12 cellular contexts compared by ENCODE assay signal in the genomic region with DNA sequence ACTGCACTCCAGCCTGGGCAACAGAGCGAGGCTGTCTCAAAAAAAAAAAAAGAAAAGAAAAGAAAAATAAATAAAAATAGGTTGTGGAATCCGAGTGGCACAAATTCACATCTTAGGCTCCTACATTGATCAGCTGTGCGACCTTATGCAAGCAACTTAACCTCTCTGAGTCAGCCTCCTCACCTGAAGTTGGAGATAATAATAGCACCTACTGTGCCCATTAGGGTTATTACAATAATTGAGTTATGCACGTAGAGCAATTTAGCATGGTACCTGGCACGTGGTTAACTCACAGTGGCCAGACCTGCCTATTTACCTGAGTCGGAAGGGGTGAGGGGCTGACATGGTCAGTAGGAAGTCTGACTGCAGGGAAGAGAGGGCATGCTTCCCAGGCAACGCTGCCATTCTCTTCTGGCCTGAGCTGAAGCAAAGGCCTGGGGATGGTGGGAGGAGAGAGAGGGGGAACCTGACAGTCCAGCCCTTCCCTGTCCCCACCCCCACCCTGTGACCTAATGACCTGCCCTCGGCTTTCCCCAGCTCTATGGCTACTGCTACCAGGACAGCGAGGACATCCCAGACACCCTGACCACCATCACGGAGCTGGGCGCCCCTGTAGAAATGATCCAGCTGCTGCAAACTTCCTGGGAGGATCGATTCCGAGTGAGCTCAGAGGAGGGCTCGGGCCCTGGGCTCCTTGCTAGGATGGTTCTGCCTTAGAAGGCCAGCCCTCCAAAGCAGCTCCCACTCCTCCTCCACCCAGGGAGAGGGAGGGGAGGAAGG. TPM values are rescaled to one million over a fixed set of nuclear protein-coding genes. Genes with fewer than 3 reads are reported as not detected.
DNase-seq lines count a peak whose midpoint lies in the region; ATAC-seq and TF ChIP-seq lines count a peak whose summit lies in the region.
"Had no signal": no experiment of that assay in that cellular context is flagged by ENCODE, and none has a peak within 500 bp of the region (broad histone marks: within the 10 kb centered on the region; RNA-seq: fewer than 3 reads in every experiment).

No MANE protein-coding gene starts in this region.

- H3K27me3 ChIP-seq in HUES64 (ENCODE audit: insufficient read depth, low read length) (peaks cover 14% of the 10 kb centered on the region), esophagus muscularis mucosa (no peaks in the 10 kb centered on the region), mesenchymal stem cell (ENCODE audit: control insufficient read depth in 1 of 2, insufficient read depth in 1 of 2, low read length in 2 of 2) (no peaks in the 10 kb centered on the region), stomach (peaks cover 0 to 13% (median 4%) of the 10 kb centered on the region in 3 donors)

- no peak overlapping the region for H2AK5ac ChIP-seq in mesenchymal stem cell (ENCODE audit: low read length, severe bottlenecking)

- intact Hi-C loops in esophagus muscularis mucosa (cut with DNase I) (no loop called here), stomach (cut with DNase I; ENCODE audit: low total_unique reads) (no loop called here)

- H3K9me3 ChIP-seq in HUES64 (ENCODE audit: insufficient read depth, low read depth, low read length), result no peaks in the 10 kb centered on the region
- H3K9me3 ChIP-seq in esophagus muscularis mucosa, result no peaks in the 10 kb centered on the region
- H3K9me3 ChIP-seq in mesenchymal stem cell (ENCODE audit: control insufficient read depth, low read length), result no peaks in the 10 kb centered on the region
- no peaks in the 10 kb centered on the region for H3K9me3 ChIP-seq in stomach

- no peak overlapping the region for H3K4me2 ChIP-seq in mesenchymal stem cell (ENCODE audit: low read length, poor library complexity, severe bottlenecking)

- peak overlapping the region; percentile 48 for H2BK15ac ChIP-seq in mesenchymal stem cell (ENCODE audit: low read depth, poor library complexity, severe bottlenecking)

- H3K79me1 ChIP-seq in mesenchymal stem cell (replicated peaks; ENCODE audit: low read length, poor library complexity, severe bottlenecking), result peaks cover 42% of the 10 kb centered on the region

- H3K4me1 Mint-ChIP-seq in immature natural killer cell, result peaks cover 4 to 5% of the 10 kb centered on the region in 2 donors
- H3K4me1 Mint-ChIP-seq: activated T-helper 17 cell treated with anti-CD3 and anti-CD28 coated beads, Interleukin-2, amount 50 U/mL, for 72 hours had no signal

- peak overlapping the region; percentile 93 for H4K8ac ChIP-seq in mesenchymal stem cell (ENCODE audit: low read length)

- TF ChIP-seq POLR2A in esophagus muscularis mucosa (IDR thresholded peaks at IDR 0.05; ENCODE audit: low read depth), result no peak
- no peak for TF ChIP-seq POLR2A in stomach (IDR thresholded peaks at IDR 0.05)

- peak overlapping the region in 1 of 2 experiments; percentile 35 for H3K23ac ChIP-seq in mesenchymal stem cell (ENCODE audit: low read length in 2 of 2)

- TF ChIP-seq EP300 in esophagus muscularis mucosa (IDR thresholded peaks at IDR 0.05) (no peak), stomach (IDR thresholded peaks at IDR 0.05) (no peak)

- H2AFZ ChIP-seq in mesenchymal stem cell (ENCODE audit: low read depth, low read length), result no peak overlapping the region

- H3K9me3 Mint-ChIP-seq in immature natural killer cell, result no peaks in the 10 kb centered on the region
- H3K9me3 Mint-ChIP-seq: activated T-helper 17 cell treated with anti-CD3 and anti-CD28 coated beads, Interleukin-2, amount 50 U/mL, for 72 hours had no signal

- ATAC-seq in GM18907 (IDR thresholded peaks at IDR 0.05; ENCODE audit: unreplicated experiment), result no peak
- ATAC-seq: activated CD4-positive, CD25-positive, alpha-beta regulatory T cell treated with anti-CD3 and anti-CD28 coated beads, Interleukin-2, amount 50 U/mL, for 24 hours; activated T-helper 17 cell treated with anti-CD3 and anti-CD28 coated beads, Interleukin-2, amount 50 U/mL, for 72 hours had no signal

- H3K27me3 Mint-ChIP-seq in immature natural killer cell (ENCODE audit: low read depth in 3 of 3), result peaks cover 5 to 25% (median 7%) of the 10 kb centered on the region in 3 donors

- H3K4ac ChIP-seq in mesenchymal stem cell (ENCODE audit: low read depth in 1 of 2, low read length in 2 of 2), result peak overlapping the region; percentile 9 to 24

- H3K14ac ChIP-seq in mesenchymal stem cell (ENCODE audit: low read length in 2 of 2), result peak overlapping the region in 1 of 2 experiments; percentile 81

- H3K4me3 ChIP-seq in HUES64 (ENCODE audit: low read length) (no peak overlapping the region), esophagus muscularis mucosa (peak overlapping the region; percentile 77 to 95 (median 86)), mesenchymal stem cell (ENCODE audit: insufficient read depth in 1 of 2, low read depth in 1 of 2, low read length in 2 of 2) (peak overlapping the region in 1 of 2 experiments; percentile 20), stomach (peak overlapping the region in 2 of 4 donors; percentile 0 to 3)

- peak overlapping the region; percentile 59 to 91 for H2BK12ac ChIP-seq in mesenchymal stem cell (ENCODE audit: low read length in 2 of 2)

- 64% methylated on average over 14 of the region's 14 CpGs for WGBS in HUES64
- 55% methylated on average over 9 of the region's 14 CpGs for WGBS in esophagus muscularis mucosa
- WGBS in mesenchymal stem cell, result 32% methylated on average over 10 of the region's 14 CpGs
- WGBS in stomach, 5 donors, result 53 to 66% (median 63%) methylated on average over 11 to 14 of the region's 14 CpGs

- peaks cover 44% of the 10 kb centered on the region for H3K36me3 ChIP-seq in HUES64 (ENCODE audit: insufficient read depth, low read length)
- peaks cover 18 to 41% (median 34%) of the 10 kb centered on the region in 4 donors for H3K36me3 ChIP-seq in esophagus muscularis mucosa
- H3K36me3 ChIP-seq in mesenchymal stem cell (ENCODE audit: control insufficient read depth in 1 of 2, insufficient read depth in 2 of 2, low read depth in 1 of 2, low read length in 2 of 2), result peaks cover 42 to 43% of the 10 kb centered on the region in 2 experiments
- H3K36me3 ChIP-seq in stomach, result peaks cover 3 to 26% (median 18%) of the 10 kb centered on the region in 4 donors

- H3K9ac ChIP-seq in HUES64 (ENCODE audit: low read depth, low read length) (no peak overlapping the region), mesenchymal stem cell (ENCODE audit: low read length) (peak overlapping the region; percentile 50)

- TF ChIP-seq CTCF in esophagus muscularis mucosa (IDR thresholded peaks at IDR 0.05), result no peak
- no peak for TF ChIP-seq CTCF in stomach (IDR thresholded peaks at IDR 0.05)

- H3K4me1 ChIP-seq in HUES64 (ENCODE audit: insufficient read depth, low read length) (peaks cover 43% of the 10 kb centered on the region), esophagus muscularis mucosa (peaks cover 67 to 80% (median 75%) of the 10 kb centered on the region in 4 donors), mesenchymal stem cell (ENCODE audit: control insufficient read depth, insufficient read depth, low read depth, low read length) (peaks cover 48% of the 10 kb centered on the region), stomach (peaks cover 29 to 91% (median 66%) of the 10 kb centered on the region in 4 donors)

- no peaks in the 10 kb centered on the region for H3K36me3 Mint-ChIP-seq in immature natural killer cell

- H3K27ac ChIP-seq in HUES64 (ENCODE audit: low read depth, low read length) (peak overlapping the region; percentile 46), esophagus muscularis mucosa (replicated peaks in 1 of 4) (peak overlapping the region; percentile 90 to 97 (median 94)), mesenchymal stem cell (ENCODE audit: low read length, poor library complexity, severe bottlenecking) (no peak overlapping the region), stomach (peak overlapping the region; percentile 48 to 90 (median 84))

- H2BK5ac ChIP-seq in mesenchymal stem cell (ENCODE audit: low read depth, low read length, poor library complexity, severe bottlenecking), result no peak overlapping the region

- peak overlapping the region; percentile 85 for H4K91ac ChIP-seq in mesenchymal stem cell (ENCODE audit: low read length)

- DNase-seq in esophagus muscularis mucosa (ENCODE audit: extremely low spot score) (no peak), mesenchymal stem cell (peak; percentile 77), stomach (no peak), immature natural killer cell (no peak), HUDEP-2 (lab: John Stamatoyannopoulos, UW; ENCODE audit: unreplicated experiment in 76 of 76) (no peak)
- DNase-seq in stimulated activated naive CD4-positive, alpha-beta T cell (lab: John Stamatoyannopoulos, UW), result no peak
- DNase-seq: effector CD8-positive, alpha-beta T cell; SHP77 treated with DMSO at 0.1 percent for 48 hours had no signal

- H3K27ac Mint-ChIP-seq in immature natural killer cell, result no peak overlapping the region
- H3K27ac Mint-ChIP-seq: activated T-helper 17 cell treated with anti-CD3 and anti-CD28 coated beads, Interleukin-2, amount 50 U/mL, for 72 hours had no signal

- peak overlapping the region; percentile 29 for H2BK120ac ChIP-seq in mesenchymal stem cell (ENCODE audit: low read depth, low read length)

- H3K4me3 Mint-ChIP-seq in immature natural killer cell, result no peak overlapping the region
- H3K4me3 Mint-ChIP-seq: activated T-helper 17 cell treated with anti-CD3 and anti-CD28 coated beads, Interleukin-2, amount 50 U/mL, for 72 hours had no signal

- H3K18ac ChIP-seq in mesenchymal stem cell (ENCODE audit: low read depth in 1 of 2, low read length in 2 of 2), result peak overlapping the region; percentile 78 to 87

RNA-seq across cellular contexts. Expression of gene PKDCC, which starts 5.1 kb away (rescaled TPM):
- polyA plus RNA-seq in HUES64 (2013, experiment 1 of 2), result 98.9 TPM
- 117 TPM for polyA plus RNA-seq in HUES64 (2013, experiment 2 of 2)
- 100 to 1,000 TPM; 102 to 290 (median 208) TPM for total RNA-seq in esophagus muscularis mucosa
- polyA plus RNA-seq in mesenchymal stem cell (2013, experiment 1 of 2), result 35.7 TPM
- 35.3 TPM for polyA plus RNA-seq in mesenchymal stem cell (2013, experiment 2 of 2)
- 100 to 1,000 TPM in 1 of 5 donors, 10 to 100 TPM in 4; 25.1 to 176 (median 66.8) TPM for total RNA-seq in stomach
- polyA plus RNA-seq in stomach, result 10 to 100 TPM; 15.4 to 36.4 (median 31.7) TPM
- not detected for polyA plus RNA-seq in immature natural killer cell
- total RNA-seq: activated T-helper 17 cell treated with anti-CD3 and anti-CD28 coated beads, Interleukin-2, amount 50 U/mL, for 72 hours had no signal
